In the genomic region with DNA sequence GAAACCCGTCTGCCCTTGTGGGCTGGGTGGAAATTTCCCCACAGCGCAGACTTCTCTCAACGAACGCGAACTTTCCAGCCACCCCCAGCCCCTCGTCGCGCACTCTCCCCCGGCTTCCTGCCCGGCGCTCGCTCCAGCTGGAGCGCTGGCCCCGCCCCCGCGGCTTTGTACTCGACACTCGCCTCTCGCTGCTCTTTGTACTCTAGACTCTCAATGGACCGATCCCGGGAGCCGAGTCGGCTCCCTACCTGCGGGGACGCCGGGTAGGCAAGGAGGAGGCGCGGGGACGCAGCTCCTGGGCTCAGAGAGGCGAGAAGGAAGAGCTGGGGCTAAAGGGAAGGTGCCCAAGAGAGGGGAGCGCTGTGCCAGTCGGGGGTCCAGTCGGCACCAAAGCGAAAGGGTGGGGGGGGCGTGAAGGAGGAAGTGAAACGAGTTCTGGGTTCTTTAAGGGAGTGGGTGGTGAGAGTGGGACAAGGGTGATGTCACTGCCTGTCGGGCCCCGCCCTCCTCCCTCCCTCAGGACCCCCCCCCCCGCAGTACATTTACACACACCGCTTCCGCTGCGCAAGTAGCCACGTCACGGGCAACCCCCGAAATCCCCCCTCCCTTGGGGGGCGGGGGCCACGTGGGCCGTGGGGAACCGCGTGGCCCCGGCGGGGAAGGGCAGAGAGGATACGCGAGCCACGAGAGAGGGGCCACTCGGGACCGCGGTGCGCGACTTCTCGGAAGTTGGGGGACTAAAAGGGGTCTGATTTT, we compare ENCODE assay signal across 8 cellular contexts. TPM values are rescaled to one million over a fixed set of nuclear protein-coding genes. Genes with fewer than 3 reads are reported as not detected.
DNase-seq lines count a peak whose midpoint lies in the region; ATAC-seq, FAIRE-seq and TF ChIP-seq lines count a peak whose summit lies in the region.

No MANE protein-coding gene starts in this region.

- H3K79me2 ChIP-seq in H1 (ENCODE audit: control insufficient read depth in 1 of 2, insufficient read depth in 2 of 2, low read length in 2 of 2) = no peaks in the 10 kb centered on the region

- H2BK120ac ChIP-seq in H1 (replicated peaks; ENCODE audit: low read depth, low read length) (no peak overlapping the region), mesenchymal stem cell (ENCODE audit: low read depth, low read length) (peak overlapping the region; percentile 91)

- H3K79me1 ChIP-seq in H1 (ENCODE audit: low read depth, low read length) (no peaks in the 10 kb centered on the region), mesenchymal stem cell (replicated peaks; ENCODE audit: low read length, poor library complexity, severe bottlenecking) (peaks cover 26% of the 10 kb centered on the region)

- H2BK15ac ChIP-seq in H1 (ENCODE audit: low read length) (0 out of 2 replicates have a peak overlapping the region, but pooled peaks have one; percentile 29), mesenchymal stem cell (ENCODE audit: low read depth, poor library complexity, severe bottlenecking) (peak overlapping the region; percentile 97)

- H3K56ac ChIP-seq in H1 (replicated peaks; ENCODE audit: insufficient read length, low read depth, low read length) = no peak overlapping the region

- POLR2A ChIA-PET in H1 (lab: Charles Lee; ENCODE audit: partially characterized antibody) = interaction anchor here (0.6 to 4.2 kb wide), 5 partner anchors 8 to 140 kb away, joined by 3 to 22 read pairs (median 18); partner anchors contain the start of genes CYB5D1, NAA38 and TMEM88

- H3K18ac ChIP-seq in H1 (ENCODE audit: extremely low read depth, low read length) (peak overlapping the region; percentile 83), mesenchymal stem cell (ENCODE audit: low read depth in 1 of 2, low read length in 2 of 2) (peak overlapping the region; percentile 95 to 97)

- TF ChIP-seq EP300 in H1 (IDR thresholded peaks at IDR 0.05; ENCODE audit: borderline replicate concordance in 1 of 2, low read depth in 2 of 2, low read length in 2 of 2) = no peak

- DNase-seq in NCI-H2081 (lab: John Stamatoyannopoulos, UW) (peak; percentile 69 to 73), NCI-H2081 treated with DMSO at 0.1 percent for 48 hours (lab: John Stamatoyannopoulos, UW) (no peak), NOMO-1 treated with DMSO at 0.1 percent for 48 hours (lab: John Stamatoyannopoulos, UW; ENCODE audit: unreplicated experiment) (peak; percentile 73), H1 (ENCODE audit: low read depth in 1 of 2, low spot score in 2 of 2) (peak in 1 of 2 experiments; percentile 93), mesenchymal stem cell (peak; percentile 94)
- DNase-seq in activated CD8-positive, alpha-beta memory T cell treated with anti-CD3 and anti-CD28 coated beads, Interleukin-2, amount 50 U/mL, for 1 hour (ENCODE audit: extremely low read depth) = peak; percentile 86
- peak; percentile 86 for DNase-seq in stimulated activated CD8-positive, alpha-beta memory T cell treated with anti-CD3 and anti-CD28 coated beads, Interleukin-12 subunit alpha, Interleukin-12 subunit beta, amount 100 ng/mL, for 1 hour (ENCODE audit: low read depth)

- H3K36me3 ChIP-seq in H1 (ENCODE audit: control insufficient read depth in 2 of 4, insufficient read depth in 4 of 4, low read length in 3 of 4) (no peaks in the 10 kb centered on the region; a peak in 1 of 8 replicates), mesenchymal stem cell (ENCODE audit: control insufficient read depth in 1 of 2, insufficient read depth in 2 of 2, low read depth in 1 of 2, low read length in 2 of 2) (peaks cover 27 to 42% of the 10 kb centered on the region in 2 experiments)

- CTCF ChIA-PET in H1 (lab: Charles Lee; ENCODE audit: partially characterized antibody) = interaction anchor here (0.6 to 2.1 kb wide), 9 partner anchors 8 to 143 kb away, joined by 3 to 6 read pairs (median 4); partner anchors contain the start of gene EFNB3

- peak overlapping the region; percentile 78; the same call in 1 of the 2 replicates for H2BK5ac ChIP-seq in H1 (ENCODE audit: low read depth, low read length)
- peak overlapping the region; percentile 93 for H2BK5ac ChIP-seq in mesenchymal stem cell (ENCODE audit: low read depth, low read length, poor library complexity, severe bottlenecking)

- H3K4ac ChIP-seq in H1 (replicated peaks; ENCODE audit: insufficient read length, low read depth, low read length) = no peak overlapping the region
- H3K4ac ChIP-seq in mesenchymal stem cell (ENCODE audit: low read depth in 1 of 2, low read length in 2 of 2) = peak overlapping the region; percentile 93 to 94

- H3K27me3 ChIP-seq in H1 (replicated peaks in 1 of 4; ENCODE audit: control insufficient read depth in 3 of 4, extremely low read depth in 1 of 4, insufficient read depth in 3 of 4, low read length in 3 of 4) = peaks cover 18 to 48% (median 45%) of the 10 kb centered on the region in 4 experiments
- H3K27me3 ChIP-seq in mesenchymal stem cell (ENCODE audit: control insufficient read depth in 1 of 2, insufficient read depth in 1 of 2, low read length in 2 of 2) = no peaks in the 10 kb centered on the region

- peaks cover 34% of the 10 kb centered on the region for H3K23me2 ChIP-seq in H1 (ENCODE audit: low read depth, low read length)

- TF ChIP-seq CTCF in H1 (IDR thresholded peaks at IDR 0.05; ENCODE audit: control extremely low read depth in 1 of 3, insufficient read depth in 1 of 3, low read depth in 1 of 3, low read length in 3 of 3) = no peak

- H3K9ac ChIP-seq in H1 (replicated peaks in 1 of 4; ENCODE audit: extremely low read depth in 1 of 4, low read depth in 3 of 4, low read length in 3 of 4) (peak overlapping the region in 2 of 4 experiments; percentile 23 to 58; a peak in 4 of 7 replicates), mesenchymal stem cell (ENCODE audit: low read length) (peak overlapping the region; percentile 98)

- H3K27ac ChIP-seq in H1 (ENCODE audit: low read depth, low read length) = no peak overlapping the region
- H3K27ac ChIP-seq in mesenchymal stem cell (ENCODE audit: low read length, poor library complexity, severe bottlenecking) = peak overlapping the region; percentile 98

- H2BK12ac ChIP-seq in H1 (ENCODE audit: low read depth, low read length) (no peak overlapping the region; the same call in 1 of the 2 replicates), mesenchymal stem cell (ENCODE audit: low read length in 2 of 2) (peak overlapping the region; percentile 91 to 92)

- no peak; a peak in 1 of 3 replicates for TF ChIP-seq POLR2A in H1 (IDR thresholded peaks at IDR 0.05; ENCODE audit: control extremely low read depth in 1 of 2, low read depth in 2 of 2, low read length in 2 of 2)

- TF ChIP-seq RAD21 in H1 (IDR thresholded peaks at IDR 0.05 in 1 of 2, conservative IDR thresholded peaks at IDR 0.05 in 1 of 2; ENCODE audit: low read depth in 2 of 2, low read length in 2 of 2) = no peak

- no peak overlapping the region for H2BK20ac ChIP-seq in H1 (ENCODE audit: low read length)

- H4K20me1 ChIP-seq in H1 (replicated peaks in 1 of 2; ENCODE audit: control insufficient read depth in 1 of 2, insufficient read depth in 2 of 2, low read length in 2 of 2) = peaks cover 12 to 41% of the 10 kb centered on the region in 2 experiments

- H3K4me1 ChIP-seq in H1 (replicated peaks in 1 of 4; ENCODE audit: control insufficient read depth in 3 of 4, insufficient read depth in 4 of 4, low read length in 3 of 4) (peaks cover 6 to 21% (median 14%) of the 10 kb centered on the region in 4 experiments), mesenchymal stem cell (ENCODE audit: control insufficient read depth, insufficient read depth, low read depth, low read length) (peaks cover 26% of the 10 kb centered on the region)

- H4K8ac ChIP-seq in H1 (ENCODE audit: extremely low read depth, insufficient read depth, low read length) (no peak overlapping the region; the same call in 1 of the 2 replicates), mesenchymal stem cell (ENCODE audit: low read length) (peak overlapping the region; percentile 85)

- H2AK5ac ChIP-seq in H1 (ENCODE audit: low read depth, low read length) (no peak overlapping the region), mesenchymal stem cell (ENCODE audit: low read length, severe bottlenecking) (no peak overlapping the region)

- H3K14ac ChIP-seq in H1 (ENCODE audit: insufficient read length) (no peak overlapping the region), mesenchymal stem cell (ENCODE audit: low read length in 2 of 2) (peak overlapping the region; percentile 76 to 97)

- H3K23ac ChIP-seq in H1 (ENCODE audit: insufficient read length) = no peak overlapping the region
- peak overlapping the region in 1 of 2 experiments; percentile 20 for H3K23ac ChIP-seq in mesenchymal stem cell (ENCODE audit: low read length in 2 of 2)

- H3K4me2 ChIP-seq in H1 (ENCODE audit: insufficient read depth in 1 of 2, low read depth in 2 of 2, low read length in 2 of 2) (peak overlapping the region; percentile 96 to 100), mesenchymal stem cell (ENCODE audit: low read length, poor library complexity, severe bottlenecking) (peak overlapping the region; percentile 88)

- H3K9me3 ChIP-seq in H1 (ENCODE audit: insufficient read depth in 2 of 2, low read depth in 1 of 2, low read length in 1 of 2) (no peaks in the 10 kb centered on the region), mesenchymal stem cell (ENCODE audit: control insufficient read depth, low read length) (no peaks in the 10 kb centered on the region)

- H4K91ac ChIP-seq in H1 (replicated peaks; ENCODE audit: insufficient read length, low read length) = no peak overlapping the region
- H4K91ac ChIP-seq in mesenchymal stem cell (ENCODE audit: low read length) = peak overlapping the region; percentile 98

- H2AFZ ChIP-seq in H1 (ENCODE audit: low read length) (no peak overlapping the region), mesenchymal stem cell (ENCODE audit: low read depth, low read length) (no peak overlapping the region)

- ATAC-seq in HG03571 (IDR thresholded peaks at IDR 0.05; ENCODE audit: unreplicated experiment) = peak; percentile 21

- no peak overlapping the region for H4K5ac ChIP-seq in H1 (ENCODE audit: insufficient read length, low read depth, low read length)

- FAIRE-seq in H1 (lab: Jason Lieb, UNC) = no peak

- peak overlapping the region; percentile 70 to 98 (median 86) for H3K4me3 ChIP-seq in H1 (ENCODE audit: extremely low read depth in 1 of 4, insufficient read depth in 2 of 4, low read depth in 3 of 4, low read length in 4 of 4)
- peak overlapping the region; percentile 78 to 94 for H3K4me3 ChIP-seq in mesenchymal stem cell (ENCODE audit: insufficient read depth in 1 of 2, low read depth in 1 of 2, low read length in 2 of 2)

- 0% methylated on average over 13 of the region's 61 CpGs; no CpG with 5 or more reads in 1 of the 2 experiments for WGBS in H1 (ENCODE audit: extremely low coverage in 1 of 2, insufficient coverage in 1 of 2, insufficient read length in 1 of 2, insufficient replicate concordance in 2 of 2, low coverage in 1 of 2, low lambda C conversion rate in 2 of 2, missing lambda C conversion rate in 1 of 2), 2 experiments
- WGBS in mesenchymal stem cell = under 1% methylated on average over 52 of the region's 61 CpGs

RNA-seq across cellular contexts. Expression of gene KDM6B, which starts 9.7 kb away (rescaled TPM):
- total RNA-seq in H1 (2021; fragmentation: NEBNext Ultra II Directional; extraction: Animal tissue kit (Norgen Biotek cat#: 25700)) = 3.4 and 3.7 TPM in 2 replicates
- polyA plus RNA-seq in H1 (2011; rRNA removed) = 0.48 and 0.80 TPM in 2 replicates
- 0.39 TPM for polyA plus RNA-seq in H1 (2011; cell fraction: cytosol; rRNA removed)
- polyA plus RNA-seq in H1 (2011; cell fraction: nucleus; rRNA removed) = 2.0 TPM
- polyA plus RNA-seq in H1 (2012, experiment 1 of 2) = 3.7 to 5.8 TPM (median 5.1 TPM) in 4 replicates
- polyA plus RNA-seq in H1 (2012, experiment 2 of 2) = 3.0 TPM
- polyA plus RNA-seq in H1 (2013, experiment 1 of 2) = 1.2 TPM
- polyA plus RNA-seq in H1 (2013, experiment 2 of 2) = 1.2 TPM
- polyA minus RNA-seq in H1 (2011; rRNA and poly(A)+ RNA removed) = 1.8 and 2.0 TPM in 2 replicates
- polyA minus RNA-seq in H1 (2011; cell fraction: cytosol; rRNA and poly(A)+ RNA removed) = 2.1 TPM
- polyA minus RNA-seq in H1 (2011; cell fraction: nucleus; rRNA and poly(A)+ RNA removed) = 8.7 TPM
- 16.2 TPM for polyA plus RNA-seq in mesenchymal stem cell (2013, experiment 1 of 2)
- 16.4 TPM for polyA plus RNA-seq in mesenchymal stem cell (2013, experiment 2 of 2)

RNA-seq across cellular contexts. Expression of gene TMEM88, which starts 11.2 kb away (rescaled TPM):
- total RNA-seq in H1 (2021; fragmentation: NEBNext Ultra II Directional; extraction: Animal tissue kit (Norgen Biotek cat#: 25700)) = 0.69 TPM in 1 of 2 replicates, not detected in the other
- polyA plus RNA-seq in H1 (2011; rRNA removed) = 8.8 and 11.6 TPM in 2 replicates
- polyA plus RNA-seq in H1 (2011; cell fraction: cytosol; rRNA removed) = 4.2 TPM
- 6.0 TPM for polyA plus RNA-seq in H1 (2011; cell fraction: nucleus; rRNA removed)
- 2.9 to 6.2 TPM (median 4.0 TPM) in 4 replicates for polyA plus RNA-seq in H1 (2012, experiment 1 of 2)
- polyA plus RNA-seq in H1 (2012, experiment 2 of 2) = 5.3 TPM
- polyA plus RNA-seq in H1 (2013, experiment 1 of 2) = 1.1 TPM
- 1.3 TPM for polyA plus RNA-seq in H1 (2013, experiment 2 of 2)
- polyA minus RNA-seq in H1 (2011; rRNA and poly(A)+ RNA removed) = 0.37 and 0.91 TPM in 2 replicates
- not detected for polyA minus RNA-seq in H1 (2011; cell fraction: cytosol; rRNA and poly(A)+ RNA removed)
- 2.1 TPM for polyA minus RNA-seq in H1 (2011; cell fraction: nucleus; rRNA and poly(A)+ RNA removed)
- polyA plus RNA-seq in mesenchymal stem cell (2013, experiment 1 of 2) = 79.2 TPM
- 76.9 TPM for polyA plus RNA-seq in mesenchymal stem cell (2013, experiment 2 of 2)

RNA-seq across cellular contexts. Expression of gene NAA38, which starts 13.6 kb away (rescaled TPM):
- total RNA-seq in H1 (2021; fragmentation: NEBNext Ultra II Directional; extraction: Animal tissue kit (Norgen Biotek cat#: 25700)) = 27.0 and 30.2 TPM in 2 replicates
- polyA plus RNA-seq in H1 (2011; rRNA removed) = 109 and 116 TPM in 2 replicates
- polyA plus RNA-seq in H1 (2011; cell fraction: cytosol; rRNA removed) = 69.8 TPM
- polyA plus RNA-seq in H1 (2011; cell fraction: nucleus; rRNA removed) = 69.1 TPM
- 37.0 to 54.9 TPM (median 48.8 TPM) in 4 replicates for polyA plus RNA-seq in H1 (2012, experiment 1 of 2)
- 49.4 TPM for polyA plus RNA-seq in H1 (2012, experiment 2 of 2)
- 62.5 TPM for polyA plus RNA-seq in H1 (2013, experiment 1 of 2)
- polyA plus RNA-seq in H1 (2013, experiment 2 of 2) = 54.4 TPM
- polyA minus RNA-seq in H1 (2011; rRNA and poly(A)+ RNA removed) = 5.6 and 11.4 TPM in 2 replicates
- 93.6 TPM for polyA minus RNA-seq in H1 (2011; cell fraction: cytosol; rRNA and poly(A)+ RNA removed)
- polyA minus RNA-seq in H1 (2011; cell fraction: nucleus; rRNA and poly(A)+ RNA removed) = 26.3 TPM
- polyA plus RNA-seq in mesenchymal stem cell (2013, experiment 1 of 2) = 98.1 TPM
- 95.0 TPM for polyA plus RNA-seq in mesenchymal stem cell (2013, experiment 2 of 2)

RNA-seq across cellular contexts. Expression of gene CYB5D1, which starts 14.1 kb away (rescaled TPM):
- total RNA-seq in H1 (2021; fragmentation: NEBNext Ultra II Directional; extraction: Animal tissue kit (Norgen Biotek cat#: 25700)) = 15.5 and 18.0 TPM in 2 replicates
- polyA plus RNA-seq in H1 (2011; rRNA removed) = 11.0 and 13.5 TPM in 2 replicates
- polyA plus RNA-seq in H1 (2011; cell fraction: cytosol; rRNA removed) = 14.5 TPM
- 11.9 TPM for polyA plus RNA-seq in H1 (2011; cell fraction: nucleus; rRNA removed)
- polyA plus RNA-seq in H1 (2012, experiment 1 of 2) = 13.6 to 15.2 TPM (median 14.3 TPM) in 4 replicates
- 1.9 TPM for polyA plus RNA-seq in H1 (2012, experiment 2 of 2)
- 9.2 TPM for polyA plus RNA-seq in H1 (2013, experiment 1 of 2)
- 10.4 TPM for polyA plus RNA-seq in H1 (2013, experiment 2 of 2)
- polyA minus RNA-seq in H1 (2011; rRNA and poly(A)+ RNA removed) = 10.8 and 16.3 TPM in 2 replicates
- polyA minus RNA-seq in H1 (2011; cell fraction: cytosol; rRNA and poly(A)+ RNA removed) = 5.7 TPM
- 10.8 TPM for polyA minus RNA-seq in H1 (2011; cell fraction: nucleus; rRNA and poly(A)+ RNA removed)
- 7.9 TPM for polyA plus RNA-seq in mesenchymal stem cell (2013, experiment 1 of 2)
- polyA plus RNA-seq in mesenchymal stem cell (2013, experiment 2 of 2) = 8.0 TPM

RNA-seq across cellular contexts. Expression of gene CHD3, which starts 44.9 kb away (rescaled TPM):
- 12.9 and 14.2 TPM in 2 replicates for total RNA-seq in H1 (2021; fragmentation: NEBNext Ultra II Directional; extraction: Animal tissue kit (Norgen Biotek cat#: 25700))
- 12.3 and 18.3 TPM in 2 replicates for polyA plus RNA-seq in H1 (2011; rRNA removed)
- 12.4 TPM for polyA plus RNA-seq in H1 (2011; cell fraction: cytosol; rRNA removed)
- polyA plus RNA-seq in H1 (2011; cell fraction: nucleus; rRNA removed) = 45.8 TPM
- 20.4 to 31.7 TPM (median 27.8 TPM) in 4 replicates for polyA plus RNA-seq in H1 (2012, experiment 1 of 2)
- polyA plus RNA-seq in H1 (2012, experiment 2 of 2) = 4.9 TPM
- polyA plus RNA-seq in H1 (2013, experiment 1 of 2) = 12.0 TPM
- polyA plus RNA-seq in H1 (2013, experiment 2 of 2) = 11.8 TPM
- polyA minus RNA-seq in H1 (2011; rRNA and poly(A)+ RNA removed) = 17.4 and 27.2 TPM in 2 replicates
- polyA minus RNA-seq in H1 (2011; cell fraction: cytosol; rRNA and poly(A)+ RNA removed) = 16.4 TPM
- 16.2 TPM for polyA minus RNA-seq in H1 (2011; cell fraction: nucleus; rRNA and poly(A)+ RNA removed)
- polyA plus RNA-seq in mesenchymal stem cell (2013, experiment 1 of 2) = 56.3 TPM
- polyA plus RNA-seq in mesenchymal stem cell (2013, experiment 2 of 2) = 50.2 TPM
